ENCODE assay signal across 11 cellular contexts in genomic region chr18:47917923-47918610, GRCh38. TPM values are rescaled to one million over a fixed set of nuclear protein-coding genes. Genes with fewer than 3 reads are reported as not detected.
DNase-seq lines count a peak whose midpoint lies in the region; ATAC-seq and TF ChIP-seq lines count a peak whose summit lies in the region.
"Had no signal": no experiment of that assay in that cellular context is flagged by ENCODE, and none has a peak within 500 bp of the region (broad histone marks: within the 10 kb centered on the region; RNA-seq: fewer than 3 reads in every experiment).

No MANE protein-coding gene starts in this region.

- peak overlapping the region; percentile 63 for H3K27ac Mint-ChIP-seq in activated CD8-positive, alpha-beta T cell treated with anti-CD3 and anti-CD28 coated beads, Interleukin-2, amount 10 ng/mL, durations not matched to agents 7 days and 5 days
- peak overlapping the region; percentile 22 to 83 (median 66) for H3K27ac Mint-ChIP-seq in naive thymus-derived CD8-positive, alpha-beta T cell

- peaks cover 65% of the 10 kb centered on the region for H3K4me1 Mint-ChIP-seq in activated CD8-positive, alpha-beta T cell treated with anti-CD3 and anti-CD28 coated beads, Interleukin-2, amount 10 ng/mL, durations not matched to agents 7 days and 5 days (ENCODE audit: low read depth)
- peaks cover 28 to 91% (median 75%) of the 10 kb centered on the region in 4 donors for H3K4me1 Mint-ChIP-seq in naive thymus-derived CD8-positive, alpha-beta T cell

- no peaks in the 10 kb centered on the region for H3K27me3 ChIP-seq in colonic mucosa
- H3K27me3 ChIP-seq: esophagus muscularis mucosa had no signal

- TF ChIP-seq CTCF in GM13976 (IDR thresholded peaks at IDR 0.05; ENCODE audit: borderline replicate concordance, control extremely low read depth, extremely low read depth, insufficient read depth, missing control alignments): no peak
- TF ChIP-seq CTCF in colonic mucosa (IDR thresholded peaks at IDR 0.05): no peak

- no peaks in the 10 kb centered on the region for H3K9me3 Mint-ChIP-seq in activated CD8-positive, alpha-beta T cell treated with anti-CD3 and anti-CD28 coated beads, Interleukin-2, amount 10 ng/mL, durations not matched to agents 7 days and 5 days (ENCODE audit: insufficient read depth)
- H3K9me3 Mint-ChIP-seq in naive thymus-derived CD8-positive, alpha-beta T cell: no peaks in the 10 kb centered on the region

- peaks cover 28% of the 10 kb centered on the region for H3K36me3 Mint-ChIP-seq in activated CD8-positive, alpha-beta T cell treated with anti-CD3 and anti-CD28 coated beads, Interleukin-2, amount 10 ng/mL, durations not matched to agents 7 days and 5 days (ENCODE audit: low read depth)
- H3K36me3 Mint-ChIP-seq in naive thymus-derived CD8-positive, alpha-beta T cell: peaks cover 0 to 19% (median 7%) of the 10 kb centered on the region in 3 donors

- no peak overlapping the region for H3K9ac ChIP-seq in colonic mucosa (ENCODE audit: low read depth in 2 of 2, low read length in 2 of 2)

- intact Hi-C loops in colonic mucosa (cut with DNase I): no loop called here

- CTCF ChIA-PET in activated CD8-positive, alpha-beta T cell treated with anti-CD3 and anti-CD28 coated beads, Interleukin-2, amount 10 ng/mL, durations not matched to agents 7 days and 5 days (lab: Charles Lee): interaction anchor here (1.4 kb wide), 1 partner anchor 10 kb away, joined by 5 read pairs; no protein-coding TSS in a partner anchor

- H3K4me3 Mint-ChIP-seq in activated CD8-positive, alpha-beta T cell treated with anti-CD3 and anti-CD28 coated beads, Interleukin-2, amount 10 ng/mL, durations not matched to agents 7 days and 5 days: peak overlapping the region; percentile 20
- H3K4me3 Mint-ChIP-seq in naive thymus-derived CD8-positive, alpha-beta T cell: peak overlapping the region in 8 of 10 donors; percentile 8 to 64 (median 20)

- DNase-seq in GM13976 (ENCODE audit: low spot score) (peak; percentile 22), colonic mucosa (no peak), NCI-H2029 (lab: John Stamatoyannopoulos, UW) (no peak)
- no peak for DNase-seq in activated CD8-positive, alpha-beta T cell treated with anti-CD3 and anti-CD28 coated beads, Interleukin-2, amount 10 ng/mL, durations not matched to agents 7 days and 5 days
- DNase-seq in naive thymus-derived CD8-positive, alpha-beta T cell: no peak
- DNase-seq: left ventricle myocardium inferior, NCI-H146 had no signal

- no peaks in the 10 kb centered on the region for H3K4me1 ChIP-seq in colonic mucosa

- ATAC-seq in GM21786 (IDR thresholded peaks at IDR 0.05; ENCODE audit: unreplicated experiment) (peak; percentile 62), HG02981 (IDR thresholded peaks at IDR 0.05; ENCODE audit: unreplicated experiment) (no peak), HG03460 (IDR thresholded peaks at IDR 0.05; ENCODE audit: unreplicated experiment) (no peak)
- ATAC-seq in activated CD8-positive, alpha-beta T cell treated with anti-CD3 and anti-CD28 coated beads, Interleukin-2, amount 10 ng/mL, durations not matched to agents 7 days and 5 days: peak; percentile 42
- no peak for ATAC-seq in naive thymus-derived CD8-positive, alpha-beta T cell

- no peaks in the 10 kb centered on the region for H3K9me3 ChIP-seq in colonic mucosa
- H3K9me3 ChIP-seq: esophagus muscularis mucosa, left ventricle myocardium inferior had no signal

- in situ Hi-C loops in GM13976 (cut with MboI; ENCODE audit: low sequenced_read_pairs, unreplicated experiment): no loop called here

- POLR2A ChIA-PET in activated CD8-positive, alpha-beta T cell treated with anti-CD3 and anti-CD28 coated beads, Interleukin-2, amount 10 ng/mL, durations not matched to agents 7 days and 5 days (lab: Charles Lee): interaction anchor here (0.7 to 1.2 kb wide), 2 partner anchors 9 to 12 kb away, joined by 3 to 5 read pairs; partner anchors contain the start of gene SMAD2
- POLR2A ChIA-PET in naive thymus-derived CD8-positive, alpha-beta T cell (lab: Charles Lee): interaction anchor here (1.0 kb wide), 1 partner anchor 9 kb away, joined by 3 read pairs; no protein-coding TSS in a partner anchor

- no peaks in the 10 kb centered on the region for H3K27me3 Mint-ChIP-seq in activated CD8-positive, alpha-beta T cell treated with anti-CD3 and anti-CD28 coated beads, Interleukin-2, amount 10 ng/mL, durations not matched to agents 7 days and 5 days (ENCODE audit: low read depth)
- no peaks in the 10 kb centered on the region for H3K27me3 Mint-ChIP-seq in naive thymus-derived CD8-positive, alpha-beta T cell

- no peak overlapping the region for H3K4me3 ChIP-seq in colonic mucosa
- H3K4me3 ChIP-seq: esophagus muscularis mucosa, left ventricle myocardium inferior had no signal

- H3K36me3 ChIP-seq in colonic mucosa: no peaks in the 10 kb centered on the region
- H3K36me3 ChIP-seq: esophagus muscularis mucosa, left ventricle myocardium inferior had no signal

- H3K27ac ChIP-seq in colonic mucosa: no peak overlapping the region
- H3K27ac ChIP-seq: esophagus muscularis mucosa, left ventricle myocardium inferior had no signal

RNA-seq across cellular contexts. Expression of gene SMAD2, which starts 12.4 kb away (rescaled TPM):
- total RNA-seq in activated CD8-positive, alpha-beta T cell treated with anti-CD3 and anti-CD28 coated beads, Interleukin-2, amount 10 ng/mL, durations not matched to agents 7 days and 5 days: 100 to 1,000 TPM; 136 to 140 TPM
- total RNA-seq in naive thymus-derived CD8-positive, alpha-beta T cell: 100 to 1,000 TPM; 137 to 151 TPM
- polyA plus RNA-seq in naive thymus-derived CD8-positive, alpha-beta T cell: 100 to 1,000 TPM in 1 of 3 donors, 10 to 100 TPM in 2; 78.2 to 116 (median 89.6) TPM
- 100 to 1,000 TPM; 109 to 133 TPM for total RNA-seq in colonic mucosa

Comparison
In these comparisons a context has a peak if more than half of its experiments do, and no peak if none do; other contexts are left out.
1. ATAC-seq: peak in GM21786 (single experiment) and activated CD8-positive, alpha-beta T cell treated with anti-CD3 and anti-CD28 coated beads, Interleukin-2, amount 10 ng/mL, durations not matched to agents 7 days and 5 days (single experiment); none in naive thymus-derived CD8-positive, alpha-beta T cell (0 of 2), HG02981 (single experiment) and HG03460 (single experiment).